ENCODE assay signal across 1 cellular context in genomic region chr17:63775420-63775819, GRCh38.
A peak's percentile ranks its signal among the peaks of the same experiment; 100 is the strongest.
TF ChIP-seq lines count a peak whose summit lies in the region.

No MANE protein-coding gene starts in this region.

TF ChIP-seq in K562, 482 proteins besides CTCF, POLR2A, EP300 and RAD21 (continued from another document):
- TF ChIP-seq TRIM25 (IDR thresholded peaks at IDR 0.05; ENCODE audit: borderline replicate concordance) (no peak), ZNF551 (CRISPR knock-in tag; IDR thresholded peaks at IDR 0.05) (no peak), POLR2AphosphoS2 (IDR thresholded peaks at IDR 0.05; ENCODE audit: low read length) (no peak), ETV1 (tag; conservative IDR thresholded peaks at IDR 0.05; ENCODE audit: low read depth) (no peak), SMARCE1 (IDR thresholded peaks at IDR 0.05) (0 out of 2 replicates have a peak, but pooled peaks have one; percentile 44), ASH1L (IDR thresholded peaks at IDR 0.05; ENCODE audit: borderline replicate concordance, low read depth, partially characterized antibody) (peak; percentile 34), TAF9B (IDR thresholded peaks at IDR 0.05; ENCODE audit: partially characterized antibody) (peak; percentile 26), NBN (IDR thresholded peaks at IDR 0.05; ENCODE audit: low read depth) (0 out of 2 replicates have a peak, but pooled peaks have one; percentile 54), TOE1 (IDR thresholded peaks at IDR 0.05; ENCODE audit: borderline replicate concordance) (0 out of 2 replicates have a peak, but pooled peaks have one; percentile 35), TOE1 (CRISPR knock-in tag; IDR thresholded peaks at IDR 0.05; ENCODE audit: borderline replicate concordance, low read depth) (no peak), ZNF57 (CRISPR knock-in tag; IDR thresholded peaks at IDR 0.05) (no peak), GATAD2A (IDR thresholded peaks at IDR 0.05) (0 out of 2 replicates have a peak, but pooled peaks have one; percentile 19), POLR2AphosphoS5 (IDR thresholded peaks at IDR 0.05; ENCODE audit: control insufficient read depth, insufficient read depth, low read depth, low read length) (0 out of 2 replicates have a peak, but pooled peaks have one; percentile 30), AFF1 (IDR thresholded peaks at IDR 0.05; ENCODE audit: low read depth in 1 of 2, partially characterized antibody in 2 of 2) (peak in 1 of 2 experiments; percentile 31), ZBTB8A (IDR thresholded peaks at IDR 0.05; ENCODE audit: partially characterized antibody) (no peak), BRD4 (IDR thresholded peaks at IDR 0.05) (no peak), STAT6 (CRISPR knock-in tag; IDR thresholded peaks at IDR 0.05) (no peak), ZNF318 (IDR thresholded peaks at IDR 0.05; ENCODE audit: borderline replicate concordance in 1 of 2, low read depth in 1 of 2) (no peak), ARNT (IDR thresholded peaks at IDR 0.05) (peak in 1 of 2 experiments; percentile 47; a peak in 1 of 4 replicates), ZNF431 (CRISPR knock-in tag; IDR thresholded peaks at IDR 0.05) (no peak), DPF2 (IDR thresholded peaks at IDR 0.05) (peak; percentile 36; the same call in 1 of the 2 replicates), MXI1 (IDR thresholded peaks at IDR 0.05; ENCODE audit: low read depth, low read length) (0 out of 2 replicates have a peak, but pooled peaks have one; percentile 5), DACH1 (IDR thresholded peaks at IDR 0.05; ENCODE audit: partially characterized antibody) (no peak), PML (IDR thresholded peaks at IDR 0.05; ENCODE audit: low read length) (no peak), THRB (CRISPR knock-in tag; conservative IDR thresholded peaks at IDR 0.05) (no peak), FOXJ3 (CRISPR knock-in tag; IDR thresholded peaks at IDR 0.05) (no peak), CGGBP1 (CRISPR knock-in tag; IDR thresholded peaks at IDR 0.05) (no peak), ARID1B (IDR thresholded peaks at IDR 0.05) (peak; percentile 45), ZNF655 (CRISPR knock-in tag; IDR thresholded peaks at IDR 0.05) (no peak), HDAC1 (IDR thresholded peaks at IDR 0.05) (peak in 1 of 2 experiments; percentile 46; a peak in 1 of 4 replicates), SMARCA5 (IDR thresholded peaks at IDR 0.05) (no peak), SP1 (CRISPR knock-in tag; IDR thresholded peaks at IDR 0.05) (peak; percentile 48; the same call in 1 of the 2 replicates), HOXB6 (CRISPR knock-in tag; IDR thresholded peaks at IDR 0.05; ENCODE audit: borderline replicate concordance) (no peak)
